8 cellular contexts compared by ENCODE assay signal in the genomic region with DNA sequence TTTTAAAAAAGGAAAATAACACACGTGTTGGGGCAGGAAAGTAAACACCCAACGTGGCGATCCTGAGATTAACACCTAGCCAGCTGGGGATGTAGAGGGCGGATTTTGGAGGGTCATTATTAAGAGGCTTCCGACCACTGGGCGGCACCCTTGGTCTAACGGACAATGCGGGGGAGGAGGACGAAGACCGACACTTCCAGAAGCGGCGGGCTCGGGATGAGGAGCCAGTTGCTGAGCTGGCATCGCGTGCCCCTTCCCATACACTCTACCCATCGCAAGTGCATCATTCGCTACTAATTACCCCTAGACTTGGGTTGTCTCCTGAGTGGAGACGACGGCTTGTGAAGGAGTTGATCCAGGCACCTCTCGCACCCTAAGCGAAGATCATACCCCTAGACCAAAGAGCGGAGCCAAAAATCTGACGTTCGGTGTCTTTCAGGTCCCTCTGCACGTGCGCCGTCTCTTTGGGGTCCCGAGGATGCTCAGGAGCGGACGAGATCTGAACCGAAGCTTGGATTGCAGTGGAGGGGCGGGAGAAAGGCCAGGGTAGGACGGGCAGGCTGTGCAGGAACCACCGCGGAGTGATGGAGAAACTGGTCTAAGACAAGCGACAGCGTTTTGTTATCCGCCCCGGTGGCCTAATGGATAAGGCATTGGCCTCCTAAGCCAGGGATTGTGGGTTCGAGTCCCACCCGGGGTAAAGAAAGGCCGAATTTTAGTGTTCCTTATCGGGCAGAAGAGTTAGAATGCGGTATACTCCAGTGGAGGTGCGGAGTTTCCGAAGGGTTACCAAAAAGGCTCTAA. TPM values are rescaled to one million over a fixed set of nuclear protein-coding genes. Genes with fewer than 3 reads are reported as not detected.
A peak's percentile ranks its signal among the peaks of the same experiment; 100 is the strongest.
DNase-seq lines count a peak whose midpoint lies in the region; ATAC-seq, FAIRE-seq and TF ChIP-seq lines count a peak whose summit lies in the region.

No MANE protein-coding gene starts in this region.

- peak overlapping the region; percentile 90 for H2AFZ ChIP-seq in SK-N-SH (ENCODE audit: low read depth)

- H3K9me2 ChIP-seq in SK-N-SH = no peaks in the 10 kb centered on the region

- peak; percentile 66 for TF ChIP-seq RAD21 in SK-N-SH (IDR thresholded peaks at IDR 0.05; ENCODE audit: low read length)

- FAIRE-seq in pancreas (lab: Jason Lieb, UNC) = no peak

- peak; percentile 70 for DNase-seq in GM03348 (ENCODE audit: low spot score)
- DNase-seq in NCI-H1048 (lab: John Stamatoyannopoulos, UW) = peak; percentile 8
- DNase-seq in SK-N-SH = peak; percentile 80
- peak; percentile 88 for DNase-seq in activated naive CD8-positive, alpha-beta T cell treated with anti-CD3 and anti-CD28 coated beads for 36 hours
- DNase-seq in Right ventricle myocardium inferior (ENCODE audit: missing footprints) = peak; percentile 86
- peak; percentile 82 to 94 (median 90) for DNase-seq in pancreas
- peak; percentile 85 to 86 for DNase-seq in thyroid gland

- no peaks in the 10 kb centered on the region for H3K79me2 ChIP-seq in SK-N-SH (ENCODE audit: insufficient read depth)

- TF ChIP-seq POLR2A in thyroid gland (IDR thresholded peaks at IDR 0.05) = no peak

- intact Hi-C loops in Right ventricle myocardium inferior (cut with DNase I) = loop anchor here (1.0 to 2.0 kb wide), 2 partner anchors 93 to 348 kb away; a partner anchor contains a TSS
- intact Hi-C loops in pancreas (cut with DNase I) = no loop called here
- intact Hi-C loops in thyroid gland (cut with DNase I) = no loop called here

- peak; percentile 62 for TF ChIP-seq CTCF in SK-N-SH (IDR thresholded peaks at IDR 0.05)
- TF ChIP-seq CTCF in pancreas (IDR thresholded peaks at IDR 0.05) = no peak
- peak in 2 of 6 experiments; percentile 15 to 17 for TF ChIP-seq CTCF in thyroid gland (IDR thresholded peaks at IDR 0.05)

- peaks cover 3% of the 10 kb centered on the region; the same call in 1 of the 2 replicates for H4K20me1 ChIP-seq in SK-N-SH (ENCODE audit: insufficient read depth)

- POLR2A ChIA-PET in SK-N-SH (lab: Yijun Ruan, JAX) = no interaction called here

- peaks cover 17% of the 10 kb centered on the region for H3K27me3 Mint-ChIP-seq in activated naive CD8-positive, alpha-beta T cell treated with anti-CD3 and anti-CD28 coated beads for 36 hours

- H3K27ac ChIP-seq in SK-N-SH (ENCODE audit: low read depth in 2 of 2, low read length in 1 of 2) (peak overlapping the region; percentile 56), pancreas (peak overlapping the region; percentile 19 to 57 (median 34)), thyroid gland (peak overlapping the region in 2 of 3 donors; percentile 22 to 33)

- peak overlapping the region; percentile 74 for H3K4me3 Mint-ChIP-seq in activated naive CD8-positive, alpha-beta T cell treated with anti-CD3 and anti-CD28 coated beads for 36 hours

- H3F3A ChIP-seq in SK-N-SH (replicated peaks; ENCODE audit: insufficient read depth) = peaks cover 54% of the 10 kb centered on the region

- H3K36me3 ChIP-seq in SK-N-SH (replicated peaks in 1 of 2; ENCODE audit: control insufficient read depth in 1 of 2, insufficient read depth in 2 of 2, low read length in 1 of 2) (no peaks in the 10 kb centered on the region), pancreas (no peaks in the 10 kb centered on the region), thyroid gland (no peaks in the 10 kb centered on the region)

- H3K4me1 Mint-ChIP-seq in activated naive CD8-positive, alpha-beta T cell treated with anti-CD3 and anti-CD28 coated beads for 36 hours = peaks cover 33% of the 10 kb centered on the region

- peak overlapping the region; percentile 41; the same call in 1 of the 2 replicates for H3K9ac ChIP-seq in SK-N-SH

- H3K4me1 ChIP-seq in SK-N-SH (ENCODE audit: control insufficient read depth in 1 of 2, insufficient read depth in 2 of 2, low read depth in 1 of 2, low read length in 1 of 2) = peaks cover 0 to 14% of the 10 kb centered on the region in 2 experiments; a peak in 1 of 4 replicates
- H3K4me1 ChIP-seq in pancreas = peaks cover 0 to 9% (median 0%) of the 10 kb centered on the region in 3 donors
- H3K4me1 ChIP-seq in thyroid gland = peaks cover 18% of the 10 kb centered on the region in 2 donors

- H3K9me3 ChIP-seq in SK-N-SH (no peaks in the 10 kb centered on the region), pancreas (no peaks in the 10 kb centered on the region), thyroid gland (no peaks in the 10 kb centered on the region)

- CTCF ChIA-PET in SK-N-SH (lab: Yijun Ruan, JAX) = interaction anchor here (0.6 to 5.7 kb wide), 15 partner anchors 9 to 867 kb away, joined by 3 to 52 read pairs (median 5); a partner anchor contains a TSS

- H3K9me3 Mint-ChIP-seq in activated naive CD8-positive, alpha-beta T cell treated with anti-CD3 and anti-CD28 coated beads for 36 hours = peaks cover 13% of the 10 kb centered on the region

- WGBS in SK-N-SH (ENCODE audit: low lambda C conversion rate) = under 1% methylated on average over 33 of the region's 46 CpGs
- 2% methylated on average over 46 of the region's 46 CpGs for WGBS in pancreas, 2 donors
- 2 to 4% methylated on average over 33 to 46 of the region's 46 CpGs for WGBS in thyroid gland, 2 donors

- H3K4me2 ChIP-seq in SK-N-SH = peak overlapping the region; percentile 84

- H3K27me3 ChIP-seq in SK-N-SH (ENCODE audit: insufficient read depth) (no peaks in the 10 kb centered on the region), pancreas (no peaks in the 10 kb centered on the region), thyroid gland (no peaks in the 10 kb centered on the region)

- H3K27ac Mint-ChIP-seq in activated naive CD8-positive, alpha-beta T cell treated with anti-CD3 and anti-CD28 coated beads for 36 hours = peak overlapping the region; percentile 87

- H3K4me3 ChIP-seq in SK-N-SH (ENCODE audit: low read depth in 2 of 2, low read length in 1 of 2) (peak overlapping the region; percentile 72 to 78), pancreas (peak overlapping the region in 3 of 4 donors; percentile 11 to 38 (median 22)), thyroid gland (replicated peaks in 1 of 3) (peak overlapping the region in 1 of 3 donors; percentile 24)

- peak; percentile 62 for ATAC-seq in Right ventricle myocardium inferior
- ATAC-seq in pancreas = peak; percentile 27 to 52 (median 42)
- ATAC-seq in GM18520 (IDR thresholded peaks at IDR 0.05; ENCODE audit: unreplicated experiment) = no peak

- no peak; a peak in 1 of 4 replicates for TF ChIP-seq EP300 in SK-N-SH (IDR thresholded peaks at IDR 0.05; ENCODE audit: borderline replicate concordance in 1 of 2, low read depth in 1 of 2, low read length in 1 of 2)

- H3K36me3 Mint-ChIP-seq in activated naive CD8-positive, alpha-beta T cell treated with anti-CD3 and anti-CD28 coated beads for 36 hours = peaks cover 4% of the 10 kb centered on the region

TF ChIP-seq in SK-N-SH, 30 proteins besides CTCF, POLR2A, EP300 and RAD21 (continues in another document):
- TF ChIP-seq RXRA (IDR thresholded peaks at IDR 0.05; ENCODE audit: borderline replicate concordance, low read depth) (peak; percentile 78; the same call in 1 of the 2 replicates), FOSL2 (IDR thresholded peaks at IDR 0.05; ENCODE audit: borderline replicate concordance, low read depth) (peak; percentile 66), SIN3A (IDR thresholded peaks at IDR 0.05; ENCODE audit: borderline replicate concordance, low read depth, low read length) (0 out of 2 replicates have a peak, but pooled peaks have one; percentile 31), NFIC (IDR thresholded peaks at IDR 0.05; ENCODE audit: borderline replicate concordance) (peak; percentile 9; the same call in 1 of the 2 replicates), NRF1 (IDR thresholded peaks at IDR 0.05; ENCODE audit: low read depth, low read length) (no peak)
- TF ChIP-seq, protein P1, sequence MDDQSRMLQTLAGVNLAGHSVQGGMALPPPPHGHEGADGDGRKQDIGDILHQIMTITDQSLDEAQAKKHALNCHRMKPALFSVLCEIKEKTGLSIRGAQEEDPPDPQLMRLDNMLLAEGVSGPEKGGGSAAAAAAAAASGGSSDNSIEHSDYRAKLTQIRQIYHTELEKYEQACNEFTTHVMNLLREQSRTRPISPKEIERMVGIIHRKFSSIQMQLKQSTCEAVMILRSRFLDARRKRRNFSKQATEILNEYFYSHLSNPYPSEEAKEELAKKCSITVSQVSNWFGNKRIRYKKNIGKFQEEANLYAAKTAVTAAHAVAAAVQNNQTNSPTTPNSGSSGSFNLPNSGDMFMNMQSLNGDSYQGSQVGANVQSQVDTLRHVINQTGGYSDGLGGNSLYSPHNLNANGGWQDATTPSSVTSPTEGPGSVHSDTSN (IDR thresholded peaks at IDR 0.05) = no peak; the same call in 1 of the 2 replicates

RNA-seq across cellular contexts. Expression of a gene that starts 17.6 kb away (rescaled TPM):
- polyA plus RNA-seq in SK-N-SH (2012; rRNA removed) (0.83 and 1.1 TPM in 2 replicates), pancreas (1 to 10 TPM; 5.8 to 7.5 TPM)
- 0.55 and 0.92 TPM in 2 replicates for polyA plus RNA-seq in SK-N-SH (2012; cell fraction: cytosol; rRNA removed)
- polyA plus RNA-seq in SK-N-SH (2012; cell fraction: nucleus; rRNA removed) = 1.4 and 2.5 TPM in 2 replicates
- total RNA-seq in activated naive CD8-positive, alpha-beta T cell treated with anti-CD3 and anti-CD28 coated beads for 36 hours = 1 to 10 TPM; 7.6 to 9.1 TPM
- total RNA-seq in Right ventricle myocardium inferior (6.2 TPM), pancreas (1 to 10 TPM; 5.0 to 8.8 (median 6.7) TPM), thyroid gland (10 to 100 TPM in 1 of 4 donors, 1 to 10 TPM in 3; 5.2 to 10.2 (median 8.7) TPM)

RNA-seq across cellular contexts. Expression of a gene that starts 35.5 kb away (rescaled TPM):
- polyA plus RNA-seq in SK-N-SH (2012; rRNA removed) (0.54 and 0.71 TPM in 2 replicates), pancreas (not detected)
- polyA plus RNA-seq in SK-N-SH (2012; cell fraction: cytosol; rRNA removed) = 0.21 and 0.23 TPM in 2 replicates
- polyA plus RNA-seq in SK-N-SH (2012; cell fraction: nucleus; rRNA removed) = 0.67 and 1.3 TPM in 2 replicates
- total RNA-seq in activated naive CD8-positive, alpha-beta T cell treated with anti-CD3 and anti-CD28 coated beads for 36 hours = not detected
- total RNA-seq in Right ventricle myocardium inferior (not detected), pancreas (not detected), thyroid gland (not detected)

RNA-seq across cellular contexts. Expression of a gene that starts 40.1 kb away (rescaled TPM):
- polyA plus RNA-seq in SK-N-SH (2012; rRNA removed) (7.6 and 9.7 TPM in 2 replicates), pancreas (10 to 100 TPM; 22.4 to 43.3 TPM)
- 3.8 and 6.7 TPM in 2 replicates for polyA plus RNA-seq in SK-N-SH (2012; cell fraction: cytosol; rRNA removed)
- 17.6 and 22.7 TPM in 2 replicates for polyA plus RNA-seq in SK-N-SH (2012; cell fraction: nucleus; rRNA removed)
- under 1 TPM; 0.35 to 0.36 TPM for total RNA-seq in activated naive CD8-positive, alpha-beta T cell treated with anti-CD3 and anti-CD28 coated beads for 36 hours
- total RNA-seq in Right ventricle myocardium inferior (7.4 TPM), pancreas (1 to 10 TPM; 6.5 to 10.0 (median 8.0) TPM), thyroid gland (10 to 100 TPM; 18.5 to 28.9 (median 19.6) TPM)

RNA-seq across cellular contexts. Expression of a gene that starts 53.4 kb away (rescaled TPM):
- polyA plus RNA-seq in SK-N-SH (2012; rRNA removed) = 0.05 TPM in 1 of 2 replicates, not detected in the other
- not detected in 2 replicates for polyA plus RNA-seq in SK-N-SH (2012; cell fraction: cytosol; rRNA removed)
- polyA plus RNA-seq in SK-N-SH (2012; cell fraction: nucleus; rRNA removed) = 0.08 and 0.16 TPM in 2 replicates
- total RNA-seq in activated naive CD8-positive, alpha-beta T cell treated with anti-CD3 and anti-CD28 coated beads for 36 hours = not detected
- total RNA-seq in Right ventricle myocardium inferior = not detected
- under 1 TPM in 1 of 6 donors, not detected in 5; 0.35 TPM for total RNA-seq in pancreas
- not detected for polyA plus RNA-seq in pancreas
- total RNA-seq in thyroid gland = not detected

Comparison
In these comparisons a context has a peak if more than half of its experiments do, and no peak if none do; other contexts are left out.
1. DNase-seq: peak in every context shown above with its lines; median percentile 90 in pancreas; 88 in activated naive CD8-positive, alpha-beta T cell treated with anti-CD3 and anti-CD28 coated beads for 36 hours; 86 in Right ventricle myocardium inferior; 86 in thyroid gland; 80 in SK-N-SH; 70 in GM03348; 8 in NCI-H1048.